Comparison of ENCODE assay signal across 26 cellular contexts in genomic region chr12:113010701-113011100, GRCh38. TPM values are rescaled to one million over a fixed set of nuclear protein-coding genes. Genes with fewer than 3 reads are reported as not detected.
DNase-seq lines count a peak whose midpoint lies in the region; ATAC-seq and TF ChIP-seq lines count a peak whose summit lies in the region.
"Had no signal": no experiment of that assay in that cellular context is flagged by ENCODE, and none has a peak within 500 bp of the region (broad histone marks: within the 10 kb centered on the region; RNA-seq: fewer than 3 reads in every experiment).

No MANE protein-coding gene starts in this region.

- H3K9me3 Mint-ChIP-seq in activated naive CD8-positive, alpha-beta T cell treated with anti-CD3 and anti-CD28 coated beads, Interleukin-2, amount 10 ng/mL, durations not matched to agents 7 days and 5 days, result peaks cover 3% of the 10 kb centered on the region
- peaks cover 17% of the 10 kb centered on the region for H3K9me3 Mint-ChIP-seq in activated naive CD8-positive, alpha-beta T cell treated with anti-CD3 and anti-CD28 coated beads for 36 hours
- H3K9me3 Mint-ChIP-seq: CD4-positive, alpha-beta T cell had no signal

- H3K4me3 Mint-ChIP-seq in activated naive CD8-positive, alpha-beta T cell treated with anti-CD3 and anti-CD28 coated beads, Interleukin-2, amount 10 ng/mL, durations not matched to agents 7 days and 5 days, result no peak overlapping the region
- H3K4me3 Mint-ChIP-seq in activated naive CD8-positive, alpha-beta T cell treated with anti-CD3 and anti-CD28 coated beads for 36 hours, result no peak overlapping the region
- H3K4me3 Mint-ChIP-seq: CD4-positive, alpha-beta T cell; CD8-positive, alpha-beta memory T cell had no signal

- H3K79me2 ChIP-seq in parathyroid adenoma, result no peaks in the 10 kb centered on the region

- H3K9ac ChIP-seq in parathyroid adenoma, result no peak overlapping the region
- H3K9ac ChIP-seq: BLaER1 treated with 17β-estradiol and CSF1 and Interleukin-3, amounts not matched to agents 10 nM and 100 nM; GM23248 had no signal

- no peak overlapping the region for H3K4me2 ChIP-seq in parathyroid adenoma (ENCODE audit: low read length)
- H3K4me2 ChIP-seq: A549; BLaER1 treated with 17β-estradiol and CSF1 and Interleukin-3, amounts not matched to agents 10 nM and 100 nM had no signal

- H3K4me1 ChIP-seq in parathyroid adenoma, result peaks cover 42% of the 10 kb centered on the region
- H3K4me1 ChIP-seq: BE2C had no signal

- peak overlapping the region; percentile 49 for H3K27ac ChIP-seq in parathyroid adenoma
- H3K27ac ChIP-seq: A549; BLaER1 treated with 17β-estradiol and CSF1 and Interleukin-3, amounts not matched to agents 10 nM and 100 nM; GM23248 had no signal

- H3K36me3 Mint-ChIP-seq in activated naive CD8-positive, alpha-beta T cell treated with anti-CD3 and anti-CD28 coated beads, Interleukin-2, amount 10 ng/mL, durations not matched to agents 7 days and 5 days, result peaks cover 58% of the 10 kb centered on the region
- peaks cover 49% of the 10 kb centered on the region for H3K36me3 Mint-ChIP-seq in activated naive CD8-positive, alpha-beta T cell treated with anti-CD3 and anti-CD28 coated beads for 36 hours

- H3K27me3 ChIP-seq in parathyroid adenoma (ENCODE audit: control insufficient read depth, insufficient read depth, low read length), result no peaks in the 10 kb centered on the region
- H3K27me3 ChIP-seq: BE2C; BLaER1 treated with 17β-estradiol and CSF1 and Interleukin-3, amounts not matched to agents 10 nM and 100 nM had no signal

- peak overlapping the region; percentile 50 for H2AFZ ChIP-seq in parathyroid adenoma
- H2AFZ ChIP-seq: GM23248 had no signal

- DNase-seq in activated naive CD8-positive, alpha-beta T cell treated with anti-CD3 and anti-CD28 coated beads, Interleukin-2, amount 10 ng/mL, durations not matched to agents 7 days and 5 days, result no peak
- no peak for DNase-seq in activated naive CD8-positive, alpha-beta T cell treated with anti-CD3 and anti-CD28 coated beads for 36 hours
- DNase-seq in dermis blood vessel endothelial cell, result peak; percentile 65
- DNase-seq in left kidney (ENCODE audit: low read depth, low spot score), result peak; percentile 4
- DNase-seq in middle frontal gyrus (ENCODE audit: extremely low spot score, low spot score), result no peak
- no peak for DNase-seq in NCI-H2081 (lab: John Stamatoyannopoulos, UW)
- no peak for DNase-seq in activated naive CD4-positive, alpha-beta T cell (lab: John Stamatoyannopoulos, UW)
- DNase-seq: 8988T; ACHN; AML-193; BE2C; CD4-positive, alpha-beta T cell; CD8-positive, alpha-beta memory T cell; DMS 273 treated with DMSO at 0.1 percent for 48 hours; DMS79; EL; GDM1; GM23248; H7; HCEC 1CT had no signal

- H3K27me3 Mint-ChIP-seq in activated naive CD8-positive, alpha-beta T cell treated with anti-CD3 and anti-CD28 coated beads, Interleukin-2, amount 10 ng/mL, durations not matched to agents 7 days and 5 days, result no peaks in the 10 kb centered on the region
- H3K27me3 Mint-ChIP-seq in activated naive CD8-positive, alpha-beta T cell treated with anti-CD3 and anti-CD28 coated beads for 36 hours, result no peaks in the 10 kb centered on the region
- H3K27me3 Mint-ChIP-seq: CD4-positive, alpha-beta T cell; CD8-positive, alpha-beta memory T cell had no signal

- H3K4me3 ChIP-seq in parathyroid adenoma (ENCODE audit: low read depth, low read length), result no peak overlapping the region
- H3K4me3 ChIP-seq: A549; BLaER1 treated with 17β-estradiol and CSF1 and Interleukin-3, amounts not matched to agents 10 nM and 100 nM; GM12878; GM23248 had no signal

- ATAC-seq in activated naive CD8-positive, alpha-beta T cell treated with anti-CD3 and anti-CD28 coated beads, Interleukin-2, amount 10 ng/mL, durations not matched to agents 7 days and 5 days (ENCODE audit: low read depth), result no peak
- ATAC-seq: A549, GM12878 had no signal

- H3K27ac Mint-ChIP-seq in activated naive CD8-positive, alpha-beta T cell treated with anti-CD3 and anti-CD28 coated beads, Interleukin-2, amount 10 ng/mL, durations not matched to agents 7 days and 5 days, result peak overlapping the region; percentile 28
- no peak overlapping the region for H3K27ac Mint-ChIP-seq in activated naive CD8-positive, alpha-beta T cell treated with anti-CD3 and anti-CD28 coated beads for 36 hours
- H3K27ac Mint-ChIP-seq: CD4-positive, alpha-beta T cell had no signal

- POLR2A ChIA-PET in activated naive CD8-positive, alpha-beta T cell treated with anti-CD3 and anti-CD28 coated beads, Interleukin-2, amount 10 ng/mL, durations not matched to agents 7 days and 5 days (lab: Charles Lee), result interaction anchor here (1.5 kb wide), 1 partner anchor 18 kb away, joined by 4 read pairs; no protein-coding TSS in a partner anchor

- no peak for TF ChIP-seq CTCF in parathyroid adenoma (IDR thresholded peaks at IDR 0.05)

- peaks cover 2% of the 10 kb centered on the region for H3K4me1 Mint-ChIP-seq in activated naive CD8-positive, alpha-beta T cell treated with anti-CD3 and anti-CD28 coated beads, Interleukin-2, amount 10 ng/mL, durations not matched to agents 7 days and 5 days
- H3K4me1 Mint-ChIP-seq in activated naive CD8-positive, alpha-beta T cell treated with anti-CD3 and anti-CD28 coated beads for 36 hours, result no peaks in the 10 kb centered on the region
- H3K4me1 Mint-ChIP-seq: CD14-positive monocyte; CD8-positive, alpha-beta memory T cell had no signal

- no peaks in the 10 kb centered on the region for H3K36me3 ChIP-seq in parathyroid adenoma (ENCODE audit: control insufficient read depth, insufficient read depth, low read length)
- H3K36me3 ChIP-seq: BE2C had no signal

- H3K9me3 ChIP-seq in parathyroid adenoma (ENCODE audit: control insufficient read depth, low read length), result no peaks in the 10 kb centered on the region
- H3K9me3 ChIP-seq: BE2C had no signal

RNA-seq across cellular contexts. Expression of gene OAS2, which starts 32.4 kb away (rescaled TPM):
- 100 to 1,000 TPM; 244 to 245 TPM for total RNA-seq in activated naive CD8-positive, alpha-beta T cell treated with anti-CD3 and anti-CD28 coated beads, Interleukin-2, amount 10 ng/mL, durations not matched to agents 7 days and 5 days
- 100 to 1,000 TPM; 122 TPM for total RNA-seq in activated naive CD8-positive, alpha-beta T cell treated with anti-CD3 and anti-CD28 coated beads for 36 hours
- 7.5 and 8.4 TPM in 2 replicates for total RNA-seq in dermis blood vessel endothelial cell
- total RNA-seq: H1, H7 had no signal

RNA-seq across cellular contexts. Expression of gene DTX1, which starts 45.8 kb away (rescaled TPM):
- total RNA-seq in activated naive CD8-positive, alpha-beta T cell treated with anti-CD3 and anti-CD28 coated beads, Interleukin-2, amount 10 ng/mL, durations not matched to agents 7 days and 5 days, result under 1 TPM; 0.55 to 0.57 TPM
- total RNA-seq in activated naive CD8-positive, alpha-beta T cell treated with anti-CD3 and anti-CD28 coated beads for 36 hours, result 1 to 10 TPM; 1.1 TPM
- 1.7 and 1.9 TPM in 2 replicates for total RNA-seq in dermis blood vessel endothelial cell
- total RNA-seq: GM23248 had no signal

Comparison
In these comparisons a context has a peak if more than half of its experiments do, and no peak if none do; other contexts are left out.
1. DNase-seq: peak in dermis blood vessel endothelial cell (single experiment) and left kidney (single experiment); none in activated naive CD8-positive, alpha-beta T cell treated with anti-CD3 and anti-CD28 coated beads, Interleukin-2, amount 10 ng/mL, durations not matched to agents 7 days and 5 days (single experiment), activated naive CD8-positive, alpha-beta T cell treated with anti-CD3 and anti-CD28 coated beads for 36 hours (single experiment), middle frontal gyrus (single experiment), NCI-H2081 (0 of 2) and activated naive CD4-positive, alpha-beta T cell (0 of 4).
2. RNA of gene OAS2, which starts 32.4 kb away (total RNA-seq): 244 to 245 TPM in activated naive CD8-positive, alpha-beta T cell treated with anti-CD3 and anti-CD28 coated beads, Interleukin-2, amount 10 ng/mL, durations not matched to agents 7 days and 5 days and 122 TPM in activated naive CD8-positive, alpha-beta T cell treated with anti-CD3 and anti-CD28 coated beads for 36 hours; 7.5 to 8.4 TPM in dermis blood vessel endothelial cell; every median in the first group is over 10 times any median in the second.